16 cellular contexts compared by ENCODE assay signal in genomic region chr5:111135946-111136345, GRCh38. TPM values are rescaled to one million over a fixed set of nuclear protein-coding genes. Genes with fewer than 3 reads are reported as not detected.
DNase-seq lines count a peak whose midpoint lies in the region; ATAC-seq and TF ChIP-seq lines count a peak whose summit lies in the region.
"Had no signal": no experiment of that assay in that cellular context is flagged by ENCODE, and none has a peak within 500 bp of the region (broad histone marks: within the 10 kb centered on the region; RNA-seq: fewer than 3 reads in every experiment).

No MANE protein-coding gene starts in this region.

- peaks cover 30% of the 10 kb centered on the region for H3K4me1 Mint-ChIP-seq in neural crest cell
- H3K4me1 Mint-ChIP-seq: stimulated activated effector memory CD8-positive, alpha-beta T cell treated with anti-CD3 and anti-CD28 coated beads, Interleukin-12 subunit alpha, Interleukin-12 subunit beta, amount 100 ng/mL, for 72 hours had no signal

- intact Hi-C loops in uterus (cut with DNase I; ENCODE audit: low total_unique reads): no loop called here

- H3K27me3 Mint-ChIP-seq in neural crest cell (ENCODE audit: low read depth): peaks cover 2% of the 10 kb centered on the region
- H3K27me3 Mint-ChIP-seq: activated CD8-positive, alpha-beta T cell treated with anti-CD3 and anti-CD28 coated beads for 36 hours; CD4-positive, CD25-positive, alpha-beta regulatory T cell had no signal

- H3K36me3 Mint-ChIP-seq in neural crest cell (ENCODE audit: low read depth): no peaks in the 10 kb centered on the region
- H3K36me3 Mint-ChIP-seq: CD4-positive, CD25-positive, alpha-beta regulatory T cell had no signal

- no peak for ATAC-seq in HG02884 (IDR thresholded peaks at IDR 0.05; ENCODE audit: unreplicated experiment)
- ATAC-seq: activated CD8-positive, alpha-beta T cell treated with anti-CD3 and anti-CD28 coated beads for 36 hours; stimulated activated effector memory CD8-positive, alpha-beta T cell treated with anti-CD3 and anti-CD28 coated beads, Interleukin-12 subunit alpha, Interleukin-12 subunit beta, amount 100 ng/mL, for 72 hours had no signal

- H3K4me3 ChIP-seq in MG63 (no peak overlapping the region), uterus (no peak overlapping the region)

- no peak for TF ChIP-seq CTCF in neural crest cell (conservative IDR thresholded peaks at IDR 0.05)
- no peak for TF ChIP-seq CTCF in uterus (IDR thresholded peaks at IDR 0.05)

- H3K4me1 ChIP-seq in uterus: no peaks in the 10 kb centered on the region

- H3K36me3 ChIP-seq in MG63: no peaks in the 10 kb centered on the region
- H3K36me3 ChIP-seq in uterus: no peaks in the 10 kb centered on the region

- H3K9me3 Mint-ChIP-seq in neural crest cell: no peaks in the 10 kb centered on the region
- H3K9me3 Mint-ChIP-seq: activated CD8-positive, alpha-beta T cell treated with anti-CD3 and anti-CD28 coated beads for 36 hours; stimulated activated effector memory CD8-positive, alpha-beta T cell treated with anti-CD3 and anti-CD28 coated beads, Interleukin-12 subunit alpha, Interleukin-12 subunit beta, amount 100 ng/mL, for 72 hours had no signal

- H3K9me3 ChIP-seq in MG63 (no peaks in the 10 kb centered on the region), uterus (no peaks in the 10 kb centered on the region)

- DNase-seq in ELR (ENCODE audit: low read depth) (peak; percentile 67), MG63 (peak; percentile 88), cerebellar cortex (ENCODE audit: low spot score) (peak; percentile 22), neural crest cell (ENCODE audit: low read depth, low spot score) (no peak), NCI-H1092 (lab: John Stamatoyannopoulos, UW) (no peak), NCI-H1694 (lab: John Stamatoyannopoulos, UW) (no peak), uterus (no peak)
- DNase-seq: activated CD8-positive, alpha-beta T cell treated with anti-CD3 and anti-CD28 coated beads for 36 hours; CD4-positive, CD25-positive, alpha-beta regulatory T cell; cerebellar nuclear complex; erythroblast; NCI-H345; stimulated activated CD4-positive, alpha-beta T cell treated with anti-CD3 and anti-CD28 coated beads, Interleukin-1b, Interleukin-23, amount 100 ng/mL, for 48 hours had no signal

- no peak overlapping the region for H3K27ac ChIP-seq in uterus
- H3K27ac ChIP-seq: HL-60 had no signal

- no peak for TF ChIP-seq POLR2A in uterus (IDR thresholded peaks at IDR 0.05)

- peak overlapping the region; percentile 86 for H3K27ac Mint-ChIP-seq in neural crest cell (ENCODE audit: unreplicated experiment)
- H3K27ac Mint-ChIP-seq: activated CD8-positive, alpha-beta T cell treated with anti-CD3 and anti-CD28 coated beads for 36 hours; CD4-positive, CD25-positive, alpha-beta regulatory T cell; stimulated activated effector memory CD8-positive, alpha-beta T cell treated with anti-CD3 and anti-CD28 coated beads, Interleukin-12 subunit alpha, Interleukin-12 subunit beta, amount 100 ng/mL, for 72 hours had no signal

- H3K4me3 Mint-ChIP-seq in neural crest cell: no peak overlapping the region
- H3K4me3 Mint-ChIP-seq: activated CD8-positive, alpha-beta T cell treated with anti-CD3 and anti-CD28 coated beads for 36 hours; CD4-positive, CD25-positive, alpha-beta regulatory T cell; stimulated activated effector memory CD8-positive, alpha-beta T cell treated with anti-CD3 and anti-CD28 coated beads, Interleukin-12 subunit alpha, Interleukin-12 subunit beta, amount 100 ng/mL, for 72 hours had no signal

- H3K27me3 ChIP-seq in MG63: no peaks in the 10 kb centered on the region
- H3K27me3 ChIP-seq in uterus: no peaks in the 10 kb centered on the region

RNA-seq across cellular contexts. Expression of gene WDR36, which starts 43.8 kb away (rescaled TPM):
- 36.4 and 41.8 TPM in 2 replicates for total RNA-seq in MG63 (2014; rRNA removed; shearing (Covaris generic); ENCODE audit: low replicate concordance)
- 31.0 and 33.7 TPM in 2 replicates for total RNA-seq in neural crest cell
- 10 to 100 TPM; 20.0 to 97.1 (median 29.4) TPM for total RNA-seq in uterus

Comparison
In these comparisons a context has a peak if more than half of its experiments do, and no peak if none do; other contexts are left out.
1. DNase-seq: peak in ELR (single experiment), MG63 (single experiment) and cerebellar cortex (single experiment); none in neural crest cell (single experiment), NCI-H1092 (single experiment), NCI-H1694 (single experiment) and uterus (0 of 2).